In the genomic region with DNA sequence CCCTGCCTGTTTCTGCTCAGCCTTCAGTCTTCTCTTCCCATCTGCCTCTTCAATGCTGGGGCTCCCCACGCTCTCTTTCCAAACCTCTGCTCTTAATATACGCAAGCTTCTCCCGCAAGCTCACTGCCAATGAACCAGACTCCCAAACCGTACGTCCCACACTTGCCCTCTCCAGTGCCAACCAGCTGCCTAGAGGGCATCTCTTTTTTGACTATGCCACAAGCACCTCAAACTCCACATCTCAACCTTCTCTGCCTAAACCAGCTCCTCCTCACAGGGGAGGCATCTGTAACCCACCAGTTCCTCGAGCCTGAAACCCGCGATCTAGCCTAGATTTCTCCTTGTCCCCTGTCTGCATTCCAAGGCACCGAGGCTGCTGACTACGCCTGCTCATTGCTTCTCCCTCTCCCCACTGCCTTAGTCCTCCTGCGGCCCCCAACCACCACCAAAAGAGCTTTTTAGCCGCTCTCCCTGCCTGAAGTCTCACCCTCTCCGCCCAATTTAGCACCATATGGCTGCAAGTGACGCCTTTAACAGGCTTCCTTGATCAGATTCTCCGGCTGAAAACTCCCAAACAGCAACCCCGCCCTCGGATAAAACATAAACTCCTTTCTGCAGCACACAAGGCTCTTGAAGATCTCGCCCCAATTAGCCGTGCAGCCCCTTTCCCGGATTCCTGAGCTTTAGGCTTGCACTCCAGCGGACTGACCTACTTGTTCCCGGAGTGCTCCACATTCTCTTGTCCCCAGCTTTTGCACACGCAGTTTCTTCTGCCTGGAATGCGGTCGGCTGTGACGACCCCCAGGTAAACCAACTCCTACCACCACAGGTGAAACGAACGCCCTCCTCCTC, we compare ENCODE assay signal across 6 cellular contexts.
DNase-seq lines count a peak whose midpoint lies in the region; FAIRE-seq and TF ChIP-seq lines count a peak whose summit lies in the region.

No MANE protein-coding gene starts in this region.

- TF ChIP-seq CTCF in VCaP (conservative IDR thresholded peaks at IDR 0.05) (no peak), D721Med (IDR thresholded peaks at IDR 0.05; ENCODE audit: insufficient read depth, missing control alignments) (no peak)

- FAIRE-seq in GM18507 (lab: Jason Lieb, UNC) = peak; percentile 42
- no peak for FAIRE-seq in D721Med (lab: Jason Lieb, UNC)

- peak overlapping the region; percentile 65; the same call in 1 of the 2 replicates for H3K27ac ChIP-seq in VCaP

- DNase-seq in GM18507 (ENCODE audit: extremely low spot score, insufficient read length, low read depth) (no peak), kidney tubule cell (ENCODE audit: low spot score) (peak; percentile 32), iPS-NIHi11 (ENCODE audit: low spot score) (no peak), D721Med (ENCODE audit: insufficient read length, low spot score) (no peak)
- DNase-seq in effector CD8-positive, alpha-beta T cell (lab: John Stamatoyannopoulos, UW) = no peak
